Comparison of ENCODE assay signal across 25 cellular contexts in the genomic region with DNA sequence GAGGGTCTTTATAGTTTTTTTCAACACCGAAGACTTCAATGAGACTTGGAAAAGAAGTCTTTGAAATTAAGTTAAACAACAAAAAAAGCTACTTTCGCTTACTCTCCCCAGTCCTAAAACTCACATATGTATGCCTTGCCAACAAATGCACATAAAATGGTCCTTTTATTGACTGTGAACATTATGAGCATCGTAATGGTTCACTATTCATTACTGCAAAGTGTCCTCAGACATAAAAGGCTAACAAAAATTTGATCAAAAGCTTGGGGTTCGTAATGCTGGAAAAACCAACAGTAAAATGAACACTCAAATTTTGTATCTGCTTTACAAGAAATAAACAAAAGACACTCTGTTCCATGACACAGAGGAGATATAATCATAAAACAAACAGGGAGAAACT.
"Had no signal": no experiment of that assay in that cellular context is flagged by ENCODE, and none has a peak within 500 bp of the region (broad histone marks: within the 10 kb centered on the region; RNA-seq: fewer than 3 reads in every experiment).

No MANE protein-coding gene starts in this region.

- H3K4me1 Mint-ChIP-seq: naive thymus-derived CD4-positive, alpha-beta T cell; nephron; neural progenitor cell; stimulated activated effector memory CD8-positive, alpha-beta T cell treated with anti-CD3 and anti-CD28 coated beads, Interleukin-12 subunit alpha, Interleukin-12 subunit beta, amount 100 ng/mL, for 72 hours had no signal

- H3K27ac Mint-ChIP-seq: effector memory CD8-positive, alpha-beta T cell; naive thymus-derived CD4-positive, alpha-beta T cell; nephron; neural progenitor cell; stimulated activated effector memory CD8-positive, alpha-beta T cell treated with anti-CD3 and anti-CD28 coated beads, Interleukin-12 subunit alpha, Interleukin-12 subunit beta, amount 100 ng/mL, for 72 hours had no signal

- H3K9me3 ChIP-seq: gastroesophageal sphincter, heart left ventricle, left lung, prostate gland, right atrium auricular region, stomach, thyroid gland, vagina had no signal

- H3K4me1 ChIP-seq: gastroesophageal sphincter, heart left ventricle, left lung, neural progenitor cell, prostate gland, right atrium auricular region, stomach, thyroid gland, vagina had no signal

- H3K36me3 Mint-ChIP-seq: naive thymus-derived CD4-positive, alpha-beta T cell; neural progenitor cell; stimulated activated effector memory CD8-positive, alpha-beta T cell treated with anti-CD3 and anti-CD28 coated beads, Interleukin-12 subunit alpha, Interleukin-12 subunit beta, amount 100 ng/mL, for 72 hours had no signal

- H3K4me3 ChIP-seq: gastroesophageal sphincter, heart left ventricle, left lung, neural progenitor cell, prostate gland, right atrium auricular region, stomach, thyroid gland, vagina had no signal

- H3K9ac ChIP-seq: neural progenitor cell had no signal

- DNase-seq: cortex of kidney; effector memory CD8-positive, alpha-beta T cell; foreskin fibroblast; heart left ventricle; hippocampal formation; left cardiac atrium; left lung; mammary epithelial cell; mesendoderm; midbrain; naive thymus-derived CD4-positive, alpha-beta T cell; stimulated activated CD4-positive, alpha-beta T cell treated with anti-CD3 and anti-CD28 coated beads, Interleukin-2, amount 100 ng/mL, for 24 hours; stimulated activated CD4-positive, alpha-beta T cell treated with anti-CD3 and anti-CD28 coated beads, Interleukin-4, amount 100 ng/mL, for 24 hours; stimulated activated naive CD4-positive, alpha-beta T cell treated with Interleukin-2 at 50 U/mL for 16 hours; stomach; thyroid gland had no signal

- H3K27me3 Mint-ChIP-seq: effector memory CD8-positive, alpha-beta T cell; naive thymus-derived CD4-positive, alpha-beta T cell had no signal

- FAIRE-seq: islet of Langerhans had no signal

- H3K36me3 ChIP-seq: gastroesophageal sphincter, heart left ventricle, left lung, neural progenitor cell, prostate gland, right atrium auricular region, stomach, thyroid gland, vagina had no signal

- H3K4me3 Mint-ChIP-seq: effector memory CD8-positive, alpha-beta T cell; naive thymus-derived CD4-positive, alpha-beta T cell; nephron; neural progenitor cell; stimulated activated effector memory CD8-positive, alpha-beta T cell treated with anti-CD3 and anti-CD28 coated beads, Interleukin-12 subunit alpha, Interleukin-12 subunit beta, amount 100 ng/mL, for 72 hours had no signal

- H3K9me3 Mint-ChIP-seq: nephron, neural progenitor cell had no signal

- H3K27me3 ChIP-seq: gastroesophageal sphincter, heart left ventricle, left lung, neural progenitor cell, right atrium auricular region, stomach, thyroid gland, vagina had no signal

- H2AFZ ChIP-seq: neural progenitor cell had no signal

- H3K27ac ChIP-seq: gastroesophageal sphincter, heart left ventricle, left lung, neural progenitor cell, right atrium auricular region, stomach, thyroid gland, vagina had no signal

- H3K4me2 ChIP-seq: neural progenitor cell had no signal

- ATAC-seq: effector memory CD8-positive, alpha-beta T cell; gastroesophageal sphincter; heart left ventricle; left cardiac atrium; left lung; naive thymus-derived CD4-positive, alpha-beta T cell; sciatic nerve; stimulated activated effector memory CD8-positive, alpha-beta T cell treated with anti-CD3 and anti-CD28 coated beads, Interleukin-12 subunit alpha, Interleukin-12 subunit beta, amount 100 ng/mL, for 72 hours had no signal
